Comparison of ENCODE assay signal across 1 cellular context in the genomic region with DNA sequence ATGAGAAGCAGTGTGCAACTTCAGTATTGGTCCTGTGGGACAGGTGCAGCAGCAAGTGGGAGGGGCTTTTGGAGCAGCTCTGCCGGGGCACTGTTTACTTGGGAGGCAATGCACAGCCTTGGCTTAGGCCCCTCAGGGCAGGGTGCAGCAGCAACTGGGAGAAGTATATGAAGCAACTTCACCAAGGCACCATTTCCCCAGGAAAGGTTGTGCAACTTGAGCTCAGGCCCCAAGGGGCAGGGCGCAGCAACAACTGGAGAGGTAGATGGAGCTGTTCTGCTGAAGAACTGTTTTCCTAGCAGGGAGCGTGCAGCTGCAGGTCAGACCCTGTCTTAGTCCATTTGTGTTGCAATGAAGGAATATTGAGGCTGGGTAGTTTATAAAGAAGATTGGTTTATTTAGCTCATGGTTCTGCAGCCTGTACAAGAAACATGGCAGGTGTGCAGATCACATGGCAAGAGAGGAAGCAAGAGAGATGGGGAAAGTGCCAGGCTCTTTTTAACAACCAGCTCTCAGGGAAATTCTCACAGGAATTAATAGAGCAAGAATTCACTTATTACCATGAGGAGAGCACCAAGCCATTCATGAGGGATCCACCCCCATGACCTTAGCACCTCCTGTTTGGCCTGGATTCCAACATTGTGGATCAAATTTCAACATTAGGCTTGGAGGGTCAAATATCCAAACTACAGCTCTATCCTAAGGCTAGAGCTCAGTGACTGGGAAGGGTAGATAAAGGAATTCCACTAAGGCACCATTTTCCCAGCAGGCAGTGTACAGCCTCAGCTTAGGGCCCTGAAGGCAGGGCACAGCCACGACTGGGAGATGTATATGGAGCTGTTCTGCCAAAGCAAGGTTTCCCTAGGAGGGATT.
TF ChIP-seq lines count a peak whose summit lies in the region.

No MANE protein-coding gene starts in this region.

TF ChIP-seq in GM23338, 12 proteins besides CTCF, POLR2A, EP300 and RAD21 (continued from another document):
- no peak for TF ChIP-seq ZNF462 (CRISPR knock-in tag; IDR thresholded peaks at IDR 0.05)
- TF ChIP-seq NANOG (IDR thresholded peaks at IDR 0.05; ENCODE audit: borderline replicate concordance) = no peak
- no peak for TF ChIP-seq POLR2AphosphoS5 (IDR thresholded peaks at IDR 0.05; ENCODE audit: low read depth)
- no peak for TF ChIP-seq JUNB (IDR thresholded peaks at IDR 0.05; ENCODE audit: unreplicated experiment)
- no peak for TF ChIP-seq EZH2phosphoT487 (IDR thresholded peaks at IDR 0.05; ENCODE audit: unreplicated experiment)
- TF ChIP-seq STAT1 (IDR thresholded peaks at IDR 0.05; ENCODE audit: unreplicated experiment) = no peak
- no peak for TF ChIP-seq CREB1 (CRISPR knock-in tag; IDR thresholded peaks at IDR 0.05; ENCODE audit: low read depth)
- TF ChIP-seq, protein P1, sequence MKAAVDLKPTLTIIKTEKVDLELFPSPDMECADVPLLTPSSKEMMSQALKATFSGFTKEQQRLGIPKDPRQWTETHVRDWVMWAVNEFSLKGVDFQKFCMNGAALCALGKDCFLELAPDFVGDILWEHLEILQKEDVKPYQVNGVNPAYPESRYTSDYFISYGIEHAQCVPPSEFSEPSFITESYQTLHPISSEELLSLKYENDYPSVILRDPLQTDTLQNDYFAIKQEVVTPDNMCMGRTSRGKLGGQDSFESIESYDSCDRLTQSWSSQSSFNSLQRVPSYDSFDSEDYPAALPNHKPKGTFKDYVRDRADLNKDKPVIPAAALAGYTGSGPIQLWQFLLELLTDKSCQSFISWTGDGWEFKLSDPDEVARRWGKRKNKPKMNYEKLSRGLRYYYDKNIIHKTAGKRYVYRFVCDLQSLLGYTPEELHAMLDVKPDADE (IDR thresholded peaks at IDR 0.05) = no peak
- TF ChIP-seq EZH2 (IDR thresholded peaks at IDR 0.05; ENCODE audit: low read depth, unreplicated experiment) = no peak
